ENCODE assay signal across 24 cellular contexts in the genomic region with DNA sequence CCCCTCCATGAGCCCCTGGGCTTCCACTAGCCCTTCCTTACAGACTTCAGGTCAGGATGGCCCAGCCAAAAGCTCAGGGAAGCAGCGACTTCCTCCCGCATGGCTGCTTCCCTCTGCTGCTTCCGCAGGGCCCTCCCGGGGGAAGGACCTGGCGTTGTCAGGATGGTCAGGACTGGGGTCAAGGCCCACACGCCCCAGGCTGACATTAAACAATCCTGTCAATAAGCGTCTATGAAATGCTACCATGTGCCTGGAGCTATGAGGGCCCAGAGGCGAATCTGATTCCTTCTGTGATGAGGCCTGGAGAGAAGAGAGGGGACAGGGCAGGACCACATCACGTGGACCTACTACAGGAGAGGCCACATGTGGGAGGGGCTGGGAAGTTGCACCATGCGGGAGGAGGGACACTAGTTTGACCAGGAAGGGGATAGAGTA. TPM values are rescaled to one million over a fixed set of nuclear protein-coding genes. Genes with fewer than 3 reads are reported as not detected.
"Had no signal": no experiment of that assay in that cellular context is flagged by ENCODE, and none has a peak within 500 bp of the region (broad histone marks: within the 10 kb centered on the region; RNA-seq: fewer than 3 reads in every experiment).

No MANE protein-coding gene starts in this region.

- H3K4me3 Mint-ChIP-seq: activated CD4-positive, alpha-beta memory T cell treated with anti-CD3 and anti-CD28 coated beads for 36 hours; activated CD4-positive, alpha-beta T cell treated with anti-CD3 and anti-CD28 coated beads, Interleukin-2, amount 10 ng/mL, durations not matched to agents 7 days and 5 days; activated naive CD4-positive, alpha-beta T cell treated with anti-CD3 and anti-CD28 coated beads, Interleukin-2, amount 10 ng/mL, durations not matched to agents 7 days and 5 days; activated naive CD8-positive, alpha-beta T cell treated with anti-CD3 and anti-CD28 coated beads for 36 hours; T-cell had no signal

- H3K27me3 Mint-ChIP-seq: activated CD4-positive, alpha-beta memory T cell treated with anti-CD3 and anti-CD28 coated beads for 36 hours; activated naive CD8-positive, alpha-beta T cell treated with anti-CD3 and anti-CD28 coated beads for 36 hours had no signal

- FAIRE-seq: TTC549 had no signal

- H3K36me3 Mint-ChIP-seq: activated CD4-positive, alpha-beta memory T cell treated with anti-CD3 and anti-CD28 coated beads for 36 hours; activated naive CD4-positive, alpha-beta T cell treated with anti-CD3 and anti-CD28 coated beads, Interleukin-2, amount 10 ng/mL, durations not matched to agents 7 days and 5 days; activated naive CD8-positive, alpha-beta T cell treated with anti-CD3 and anti-CD28 coated beads for 36 hours; T-cell had no signal

- DNase-seq: activated CD4-positive, alpha-beta memory T cell treated with anti-CD3 and anti-CD28 coated beads for 36 hours; activated CD4-positive, alpha-beta T cell treated with anti-CD3 and anti-CD28 coated beads, Interleukin-2, amount 10 ng/mL, durations not matched to agents 7 days and 5 days; activated CD4-positive, CD25-positive, alpha-beta regulatory T cell; activated gamma-delta T cell treated with Interleukin-2 at 50 U/mL for 16 hours; activated naive CD4-positive, alpha-beta T cell treated with anti-CD3 and anti-CD28 coated beads, Interleukin-2, amount 10 ng/mL, durations not matched to agents 7 days and 5 days; activated naive CD8-positive, alpha-beta T cell treated with anti-CD3 and anti-CD28 coated beads for 36 hours; activated T-cell treated with anti-CD3 and anti-CD28 coated beads for 4 hours; activated T-cell treated with anti-CD3 and anti-CD28 coated beads, Interleukin-2, amount 50 U/mL, for 48 hours; IMR-90; KG1; NCI-H1092; NCI-H1417; NCI-H1930; NCI-H510A treated with DMSO at 0.1 percent for 48 hours; NCI-H69; NK-92 treated with Interleukin-12 subunit alpha and Interleukin-12 subunit beta, amount 100 ng/mL, for 24 hours; PC-3; SIG-M5; T-cell; T-helper 2 cell; T1000 had no signal

- ATAC-seq: PC-3, T-cell had no signal

- H3K4me1 Mint-ChIP-seq: activated naive CD8-positive, alpha-beta T cell treated with anti-CD3 and anti-CD28 coated beads for 36 hours had no signal

- H3K27ac Mint-ChIP-seq: activated CD4-positive, alpha-beta memory T cell treated with anti-CD3 and anti-CD28 coated beads for 36 hours; activated CD4-positive, alpha-beta T cell treated with anti-CD3 and anti-CD28 coated beads, Interleukin-2, amount 10 ng/mL, durations not matched to agents 7 days and 5 days; activated naive CD4-positive, alpha-beta T cell treated with anti-CD3 and anti-CD28 coated beads, Interleukin-2, amount 10 ng/mL, durations not matched to agents 7 days and 5 days; activated naive CD8-positive, alpha-beta T cell treated with anti-CD3 and anti-CD28 coated beads for 36 hours; activated T-helper 2 cell treated with anti-CD3 and anti-CD28 coated beads, Interferon-gamma antibody, Interleukin-2, Interleukin-4, amounts not matched to agents 10 μg/mL and 5 μg/mL and 100 μg/mL, durations not matched to agents 14 hours and 24 hours and 36 hours; T-cell had no signal

RNA-seq across cellular contexts. Expression of gene CYS1, which starts 17.3 kb away (rescaled TPM):
- total RNA-seq: activated naive CD8-positive, alpha-beta T cell treated with anti-CD3 and anti-CD28 coated beads for 36 hours; LHCN-M2; T-cell had no signal
